Comparison of ENCODE assay signal across 8 cellular contexts in the genomic region with DNA sequence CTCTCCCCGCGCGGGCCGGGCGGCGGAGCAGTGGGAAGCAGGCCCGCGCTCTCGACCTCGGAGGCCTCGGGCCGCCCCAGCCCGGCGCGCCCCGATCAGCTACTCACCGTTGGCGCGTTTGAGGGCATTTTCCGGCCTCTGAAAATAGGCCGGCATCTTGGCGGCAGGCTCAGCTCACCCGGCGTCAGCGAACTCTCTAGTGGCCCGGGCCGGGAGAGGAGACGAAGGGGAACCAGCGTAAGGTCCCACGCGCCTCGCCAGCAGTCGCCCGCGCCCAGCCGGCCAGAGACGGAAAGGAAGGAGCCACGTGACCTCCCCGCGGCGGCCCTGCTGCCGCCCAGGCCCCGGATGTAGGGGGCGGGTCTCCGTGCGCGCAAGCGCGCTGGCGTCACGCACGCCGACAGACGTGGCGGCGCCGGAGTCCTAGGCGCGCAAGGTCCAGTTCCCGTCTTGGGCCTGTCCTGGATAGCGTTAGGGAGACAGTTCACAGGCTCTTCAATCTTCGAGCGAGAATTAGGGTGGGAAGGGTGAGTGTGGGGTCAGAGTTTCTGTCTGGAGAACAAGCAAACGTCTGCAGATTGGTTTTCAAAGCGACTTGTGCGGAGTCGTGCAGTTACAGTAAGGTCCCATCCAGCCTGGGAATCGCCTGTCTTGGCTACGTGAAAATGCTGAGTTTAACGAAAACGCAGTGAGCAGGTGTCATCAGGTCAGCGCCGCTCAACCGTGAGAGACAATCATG. TPM values are rescaled to one million over a fixed set of nuclear protein-coding genes. Genes with fewer than 3 reads are reported as not detected.
DNase-seq lines count a peak whose midpoint lies in the region; ATAC-seq and TF ChIP-seq lines count a peak whose summit lies in the region.

A gene with protein sequence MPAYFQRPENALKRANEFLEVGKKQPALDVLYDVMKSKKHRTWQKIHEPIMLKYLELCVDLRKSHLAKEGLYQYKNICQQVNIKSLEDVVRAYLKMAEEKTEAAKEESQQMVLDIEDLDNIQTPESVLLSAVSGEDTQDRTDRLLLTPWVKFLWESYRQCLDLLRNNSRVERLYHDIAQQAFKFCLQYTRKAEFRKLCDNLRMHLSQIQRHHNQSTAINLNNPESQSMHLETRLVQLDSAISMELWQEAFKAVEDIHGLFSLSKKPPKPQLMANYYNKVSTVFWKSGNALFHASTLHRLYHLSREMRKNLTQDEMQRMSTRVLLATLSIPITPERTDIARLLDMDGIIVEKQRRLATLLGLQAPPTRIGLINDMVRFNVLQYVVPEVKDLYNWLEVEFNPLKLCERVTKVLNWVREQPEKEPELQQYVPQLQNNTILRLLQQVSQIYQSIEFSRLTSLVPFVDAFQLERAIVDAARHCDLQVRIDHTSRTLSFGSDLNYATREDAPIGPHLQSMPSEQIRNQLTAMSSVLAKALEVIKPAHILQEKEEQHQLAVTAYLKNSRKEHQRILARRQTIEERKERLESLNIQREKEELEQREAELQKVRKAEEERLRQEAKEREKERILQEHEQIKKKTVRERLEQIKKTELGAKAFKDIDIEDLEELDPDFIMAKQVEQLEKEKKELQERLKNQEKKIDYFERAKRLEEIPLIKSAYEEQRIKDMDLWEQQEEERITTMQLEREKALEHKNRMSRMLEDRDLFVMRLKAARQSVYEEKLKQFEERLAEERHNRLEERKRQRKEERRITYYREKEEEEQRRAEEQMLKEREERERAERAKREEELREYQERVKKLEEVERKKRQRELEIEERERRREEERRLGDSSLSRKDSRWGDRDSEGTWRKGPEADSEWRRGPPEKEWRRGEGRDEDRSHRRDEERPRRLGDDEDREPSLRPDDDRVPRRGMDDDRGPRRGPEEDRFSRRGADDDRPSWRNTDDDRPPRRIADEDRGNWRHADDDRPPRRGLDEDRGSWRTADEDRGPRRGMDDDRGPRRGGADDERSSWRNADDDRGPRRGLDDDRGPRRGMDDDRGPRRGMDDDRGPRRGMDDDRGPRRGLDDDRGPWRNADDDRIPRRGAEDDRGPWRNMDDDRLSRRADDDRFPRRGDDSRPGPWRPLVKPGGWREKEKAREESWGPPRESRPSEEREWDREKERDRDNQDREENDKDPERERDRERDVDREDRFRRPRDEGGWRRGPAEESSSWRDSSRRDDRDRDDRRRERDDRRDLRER (N-terminal part only) (minus strand): TSS at position 297 of the 739 bp plus-strand sequence. CDS start 141 bp downstream, at position 156.

- H3K9me3 ChIP-seq in HUES48 (ENCODE audit: control insufficient read depth, insufficient read depth, low read length) (no peaks in the 10 kb centered on the region), PC-3 (ENCODE audit: low read length) (no peaks in the 10 kb centered on the region), mucosa of rectum (ENCODE audit: control insufficient read depth in 2 of 2, low read length in 2 of 2) (no peaks in the 10 kb centered on the region)

- H3F3A ChIP-seq in PC-3 (ENCODE audit: low read length, unreplicated experiment): no peaks in the 10 kb centered on the region

- CTCF ChIA-PET in PC-3 (lab: Charles Lee): no interaction called here

- H3K27ac ChIP-seq in HUES48 (ENCODE audit: low read depth, low read length) (peak within 1 kb of the TSS; percentile 96), PC-3 (ENCODE audit: low read length) (peak within 1 kb of the TSS; percentile 80), mucosa of rectum (ENCODE audit: low read depth in 2 of 2, low read length in 2 of 2) (peak within 1 kb of the TSS; percentile 94 to 98)

- TF ChIP-seq POLR2A in erythroblast (IDR thresholded peaks at IDR 0.05; ENCODE audit: low read length): peak; percentile 98

- DNase-seq in DMS 273 (lab: John Stamatoyannopoulos, UW; ENCODE audit: unreplicated experiment): peak; percentile 95
- DNase-seq in PC-3: peak; percentile 88
- peak; percentile 95 for DNase-seq in activated T-cell treated with anti-CD3 and anti-CD28 coated beads, Interleukin-2, amount 50 U/mL, for 1 hour
- DNase-seq in erythroblast (lab: John Stamatoyannopoulos, UW): peak; percentile 95 to 97
- peak; percentile 72 to 80 for DNase-seq in stimulated activated CD8-positive, alpha-beta memory T cell treated with anti-CD3 and anti-CD28 coated beads, Interleukin-4, amount 100 ng/mL, for 4 hours (ENCODE audit: low read depth in 2 of 2, low spot score in 1 of 2)

- ATAC-seq in GM21390 (IDR thresholded peaks at IDR 0.05; ENCODE audit: unreplicated experiment) (peak; percentile 82), PC-3 (peak; percentile 90)

- peaks cover 11% of the 10 kb centered on the region for H3K36me3 ChIP-seq in HUES48 (ENCODE audit: control insufficient read depth, insufficient read depth, low read length)
- peaks cover 15% of the 10 kb centered on the region; the same call in 1 of the 2 replicates for H3K36me3 ChIP-seq in PC-3 (ENCODE audit: low read depth, low read length)
- no peaks in the 10 kb centered on the region for H3K36me3 ChIP-seq in mucosa of rectum (ENCODE audit: control insufficient read depth in 2 of 2, insufficient read depth in 2 of 2, low read length in 2 of 2)

- H3K79me2 ChIP-seq in PC-3 (ENCODE audit: low read length): peaks cover 61% of the 10 kb centered on the region

- 0 out of 2 replicates have a peak, but pooled peaks cover 3% of the 10 kb centered on the region for H3K4me1 ChIP-seq in HUES48 (ENCODE audit: control insufficient read depth, insufficient read depth, low read length)
- H3K4me1 ChIP-seq in PC-3 (ENCODE audit: insufficient read depth, low read length): peaks cover 11% of the 10 kb centered on the region
- H3K4me1 ChIP-seq in mucosa of rectum (ENCODE audit: control insufficient read depth in 2 of 2, insufficient read depth in 2 of 2, low read length in 2 of 2): peaks cover 10 to 14% of the 10 kb centered on the region in 2 donors

- H3K9ac ChIP-seq in HUES48 (ENCODE audit: low read depth, low read length): peak within 1 kb of the TSS; percentile 99
- peak within 1 kb of the TSS; percentile 100 for H3K9ac ChIP-seq in PC-3 (ENCODE audit: low read length)
- peak within 1 kb of the TSS; percentile 96 to 99 for H3K9ac ChIP-seq in mucosa of rectum (ENCODE audit: low read depth in 1 of 2, low read length in 2 of 2)

- H3K27me3 ChIP-seq in HUES48 (ENCODE audit: control insufficient read depth, insufficient read depth, low read length) (no peaks in the 10 kb centered on the region), PC-3 (ENCODE audit: low read length) (no peaks in the 10 kb centered on the region), mucosa of rectum (ENCODE audit: control insufficient read depth in 2 of 2, insufficient read depth in 2 of 2, low read length in 2 of 2) (no peaks in the 10 kb centered on the region)

- intact Hi-C loops in PC-3 (cut with micrococcal nuclease): loop anchor here (2.0 kb wide), 1 partner anchor 24 kb away; the partner anchor contains the start of gene DENND10

- H4K20me1 ChIP-seq in PC-3 (ENCODE audit: low read length): peaks cover 36% of the 10 kb centered on the region

- peak within 1 kb of the TSS; percentile 78 for H2AFZ ChIP-seq in PC-3 (ENCODE audit: low read length)

- H3K4me3 ChIP-seq in HUES48 (ENCODE audit: low read depth, low read length) (peak within 1 kb of the TSS; percentile 99), PC-3 (ENCODE audit: low read length) (peak within 1 kb of the TSS; percentile 100), mucosa of rectum (ENCODE audit: low read length in 2 of 2) (peak within 1 kb of the TSS; percentile 93 to 97)

- H3K9me2 ChIP-seq in PC-3 (replicated peaks; ENCODE audit: low read length): no peaks in the 10 kb centered on the region

- peak within 1 kb of the TSS; percentile 90 for H3K4me2 ChIP-seq in PC-3 (ENCODE audit: low read length)

- POLR2A ChIA-PET in PC-3 (lab: Charles Lee; ENCODE audit: unreplicated experiment): interaction anchor here (0.6 kb wide), 1 partner anchor 50 kb away, joined by 3 read pairs; no protein-coding TSS in a partner anchor

- BruUV-seq in PC-3 (replicated peaks; lab: Mats Ljungman, UMichigan): no TSS peak

- no peak for TF ChIP-seq CTCF in PC-3 (conservative IDR thresholded peaks at IDR 0.05; ENCODE audit: low read depth, low read length)

RNA-seq across cellular contexts. Expression of the gene that starts here (rescaled TPM):
- 46.0 and 56.3 TPM in 2 replicates for total RNA-seq in PC-3 (2014; rRNA removed)

Comparison
In these comparisons a context has a peak if more than half of its experiments do, and no peak if none do; other contexts are left out.
1. Peak in every context shown above with its lines: DNase-seq, ATAC-seq, H3K4me3 ChIP-seq and H3K27ac ChIP-seq.